In the genomic region with DNA sequence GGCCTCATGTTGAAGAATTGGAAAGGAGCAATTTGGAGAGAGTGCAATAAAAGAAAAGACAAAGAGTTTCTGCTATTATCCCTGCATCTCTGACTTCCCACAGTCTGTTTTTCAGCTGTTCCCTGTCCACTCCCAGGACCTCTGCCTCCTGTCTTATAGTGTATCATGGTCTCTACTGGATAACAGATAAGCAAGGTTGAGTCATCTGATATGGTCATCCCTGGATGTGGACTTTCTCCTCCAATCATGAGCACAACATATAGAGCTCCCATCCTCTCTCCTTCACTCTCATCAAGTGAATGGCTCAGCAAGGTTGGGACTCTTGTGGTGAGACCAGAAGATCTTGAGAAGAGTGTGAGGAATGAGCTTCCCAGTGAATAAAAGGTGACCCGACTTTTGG, we compare ENCODE assay signal across 28 cellular contexts.
DNase-seq lines count a peak whose midpoint lies in the region; ATAC-seq, FAIRE-seq and TF ChIP-seq lines count a peak whose summit lies in the region.
"Had no signal": no experiment of that assay in that cellular context is flagged by ENCODE, and none has a peak within 500 bp of the region (broad histone marks: within the 10 kb centered on the region; RNA-seq: fewer than 3 reads in every experiment).

No MANE protein-coding gene starts in this region.

- H3K4me3 ChIP-seq in A549 (no peak overlapping the region), brain microvascular endothelial cell (ENCODE audit: low read depth, low read length) (no peak overlapping the region), mucosa of descending colon (no peak overlapping the region)
- H3K4me3 ChIP-seq: BLaER1, GM12878 had no signal

- H3K4me1 ChIP-seq in A549 (peaks cover 42% of the 10 kb centered on the region), mucosa of descending colon (ENCODE audit: low read depth) (no peaks in the 10 kb centered on the region)
- H3K4me1 ChIP-seq: BE2C, BLaER1 had no signal

- POLR2A ChIA-PET in A549 (lab: Yijun Ruan, JAX): no interaction called here
- POLR2A ChIA-PET in MCF 10A (lab: Yijun Ruan, JAX): interaction anchor here (0.6 kb wide), 1 partner anchor 262 kb away, joined by 4 read pairs; no protein-coding TSS in a partner anchor

- H3K9me3 Mint-ChIP-seq in MCF 10A (ENCODE audit: unreplicated experiment): no peaks in the 10 kb centered on the region

- DNase-seq in A549 (ENCODE audit: low read depth in 1 of 2, low spot score in 1 of 2) (no peak), NCI-H226 (peak; percentile 62), brain microvascular endothelial cell (peak; percentile 18), mucosa of descending colon (no peak), MCF 10A (ENCODE audit: unreplicated experiment) (no peak), HK-2 (ENCODE audit: unreplicated experiment) (no peak)
- no peak for DNase-seq in activated T-cell treated with anti-CD3 and anti-CD28 coated beads, Interleukin-2, amount 50 U/mL, for 48 hours
- no peak for DNase-seq in stimulated activated CD4-positive, alpha-beta T cell treated with anti-CD3 and anti-CD28 coated beads, Interleukin-4, amount 100 ng/mL, for 4 hours
- DNase-seq: ACHN; BE2C; C1 segment of cervical spinal cord; CD4-positive, alpha-beta memory T cell; CD4-positive, CD25-positive, alpha-beta regulatory T cell; CD8-positive, alpha-beta memory T cell; COR-L47; DMS 273 treated with DMSO at 0.1 percent for 48 hours; DMS153; DMS53; DMS79; DND-41; EL; GDM1 had no signal

- no peak for TF ChIP-seq POLR2A in A549 (IDR thresholded peaks at IDR 0.05; ENCODE audit: low read length)

- H3K9me3 ChIP-seq in A549 (no peaks in the 10 kb centered on the region), mucosa of descending colon (no peaks in the 10 kb centered on the region)
- H3K9me3 ChIP-seq: BE2C, BLaER1 had no signal

- no peak for FAIRE-seq in A549 (lab: Jason Lieb, UNC)
- FAIRE-seq: GM12878, GM12892, GM18507 had no signal

- H3K27ac ChIP-seq in A549: peak overlapping the region; percentile 49 to 77; a peak in 5 of 6 replicates
- H3K27ac ChIP-seq in brain microvascular endothelial cell: no peak overlapping the region
- H3K27ac ChIP-seq: 22Rv1, BLaER1 had no signal

- H3K27ac Mint-ChIP-seq in MCF 10A (ENCODE audit: low read depth, unreplicated experiment): no peak overlapping the region
- H3K27ac Mint-ChIP-seq: CD14-positive monocyte; CD4-positive, alpha-beta memory T cell; CD4-positive, CD25-positive, alpha-beta regulatory T cell; CD8-positive, alpha-beta memory T cell had no signal

- H3K27me3 ChIP-seq in brain microvascular endothelial cell (replicated peaks): no peaks in the 10 kb centered on the region
- H3K27me3 ChIP-seq: BE2C, BLaER1 had no signal

- TF ChIP-seq CTCF in A549 (IDR thresholded peaks at IDR 0.05): no peak
- no peak for TF ChIP-seq CTCF in brain microvascular endothelial cell (IDR thresholded peaks at IDR 0.05; ENCODE audit: low read depth, low read length, missing control alignments)
- no peak for TF ChIP-seq CTCF in mucosa of descending colon (IDR thresholded peaks at IDR 0.05)
- no peak for TF ChIP-seq CTCF in MCF 10A (IDR thresholded peaks at IDR 0.05; ENCODE audit: unreplicated experiment)

- no peaks in the 10 kb centered on the region for H3K27me3 Mint-ChIP-seq in MCF 10A (ENCODE audit: insufficient read depth, unreplicated experiment)
- H3K27me3 Mint-ChIP-seq: CD4-positive, CD25-positive, alpha-beta regulatory T cell; CD8-positive, alpha-beta memory T cell had no signal

- WGBS in A549 (ENCODE audit: missing lambda C conversion rate): 37% methylated on average over 1 of the region's 1 CpG

- no peaks in the 10 kb centered on the region for H3K36me3 Mint-ChIP-seq in MCF 10A (ENCODE audit: insufficient read depth, unreplicated experiment)
- H3K36me3 Mint-ChIP-seq: CD14-positive monocyte; CD4-positive, alpha-beta memory T cell; CD4-positive, CD25-positive, alpha-beta regulatory T cell; CD8-positive, alpha-beta memory T cell had no signal

- in situ Hi-C loops in brain microvascular endothelial cell (cut with HindIII; ENCODE audit: low pct_ligation_motif_present, low sequenced_read_pairs): no loop called here

- ATAC-seq in A549 (peak in 1 of 2 experiments; percentile 52; a peak in 2 of 6 replicates), mucosa of descending colon (peak; percentile 83)
- ATAC-seq: GM12878 had no signal

- BruUV-seq in MCF 10A (replicated peaks; lab: Mats Ljungman, UMichigan): no TSS peak

- H3K36me3 ChIP-seq in brain microvascular endothelial cell (replicated peaks): no peaks in the 10 kb centered on the region
- no peaks in the 10 kb centered on the region for H3K36me3 ChIP-seq in mucosa of descending colon (ENCODE audit: low read depth)
- H3K36me3 ChIP-seq: BE2C, BLaER1 had no signal

- H3K4me2 ChIP-seq in A549: peak overlapping the region; percentile 64; the same call in 2 of the 3 replicates
- H3K4me2 ChIP-seq: BLaER1 had no signal

- CTCF ChIA-PET in A549 (lab: Yijun Ruan, JAX): interaction anchor here (1.1 to 1.6 kb wide), 5 partner anchors 9 to 123 kb away, joined by 3 to 6 read pairs (median 3); a partner anchor contains a TSS
- CTCF ChIA-PET in MCF 10A (lab: Yijun Ruan, JAX): interaction anchor here (1.1 kb wide), 1 partner anchor 76 kb away, joined by 4 read pairs; no protein-coding TSS in a partner anchor

- H3K4me1 Mint-ChIP-seq in MCF 10A (ENCODE audit: insufficient read depth, unreplicated experiment): peaks cover 9% of the 10 kb centered on the region
- H3K4me1 Mint-ChIP-seq: CD14-positive monocyte; CD4-positive, alpha-beta memory T cell; CD4-positive, CD25-positive, alpha-beta regulatory T cell; CD8-positive, alpha-beta memory T cell had no signal

- H3K4me3 Mint-ChIP-seq in MCF 10A (ENCODE audit: unreplicated experiment): no peak overlapping the region
- H3K4me3 Mint-ChIP-seq: CD14-positive monocyte; CD4-positive, alpha-beta memory T cell; CD4-positive, CD25-positive, alpha-beta regulatory T cell; CD8-positive, alpha-beta memory T cell had no signal

- TF ChIP-seq RAD21 in A549 (conservative IDR thresholded peaks at IDR 0.05 in 1 of 2, IDR thresholded peaks at IDR 0.05 in 1 of 2): no peak

- intact Hi-C loops in mucosa of descending colon (cut with DNase I, micrococcal nuclease): no loop called here
- intact Hi-C loops in MCF 10A (cut with micrococcal nuclease): no loop called here

- no peak for TF ChIP-seq EP300 in A549 (IDR thresholded peaks at IDR 0.05)

TF ChIP-seq in A549, 52 proteins besides CTCF, POLR2A, EP300 and RAD21:
- TF ChIP-seq HOXB5 (CRISPR knock-in tag; IDR thresholded peaks at IDR 0.05) (no peak), CBX2 (IDR thresholded peaks at IDR 0.05; ENCODE audit: borderline replicate concordance, low read depth) (no peak), RCOR1 (IDR thresholded peaks at IDR 0.05; ENCODE audit: low read depth, low read length) (no peak), EHMT2 (IDR thresholded peaks at IDR 0.05; ENCODE audit: low read depth) (no peak)

Comparison
In these comparisons a context has a peak if more than half of its experiments do, and no peak if none do; other contexts are left out.
1. DNase-seq: peak in NCI-H226 (single experiment) and brain microvascular endothelial cell (single experiment); none in A549 (0 of 2), mucosa of descending colon (0 of 3), activated T-cell treated with anti-CD3 and anti-CD28 coated beads, Interleukin-2, amount 50 U/mL, for 48 hours (0 of 2), MCF 10A (single experiment), stimulated activated CD4-positive, alpha-beta T cell treated with anti-CD3 and anti-CD28 coated beads, Interleukin-4, amount 100 ng/mL, for 4 hours (0 of 2) and HK-2 (single experiment).